Comparison of ENCODE assay signal across 6 cellular contexts in the genomic region with DNA sequence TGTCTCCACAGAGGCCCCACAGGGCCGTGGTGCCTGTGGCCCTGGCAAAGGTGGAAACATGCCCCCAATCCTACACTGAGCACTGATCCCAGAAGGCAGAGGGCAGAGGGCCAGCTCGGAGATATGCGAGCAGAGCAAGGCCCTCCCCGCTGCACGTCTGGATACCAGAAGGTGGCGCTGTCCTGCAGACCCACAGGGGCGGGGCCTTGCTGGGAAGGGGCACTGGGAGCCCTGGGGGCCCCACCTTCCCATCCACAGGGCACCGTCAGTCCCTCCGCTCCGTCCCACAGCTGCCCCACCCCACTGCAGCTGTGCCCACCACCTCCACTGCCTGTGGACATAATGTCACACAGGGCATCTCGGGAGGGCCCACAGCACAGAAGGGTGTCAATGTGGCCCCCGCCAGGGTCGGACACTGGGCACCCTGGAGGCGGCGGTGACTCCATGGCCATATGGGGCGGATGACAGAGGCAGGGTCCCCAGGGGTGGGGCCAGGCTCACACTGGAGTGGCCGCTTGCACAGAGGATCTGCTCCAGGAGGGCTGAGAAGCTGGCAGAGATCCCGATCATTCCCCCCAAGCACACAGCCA. TPM values are rescaled to one million over a fixed set of nuclear protein-coding genes. Genes with fewer than 3 reads are reported as not detected.
DNase-seq lines count a peak whose midpoint lies in the region; ATAC-seq and TF ChIP-seq lines count a peak whose summit lies in the region.

No MANE protein-coding gene starts in this region.

- H3K9me3 ChIP-seq in CD8-positive, alpha-beta T cell (ENCODE audit: low read length), result no peaks in the 10 kb centered on the region
- no peaks in the 10 kb centered on the region for H3K9me3 ChIP-seq in right lobe of liver

- H3K9me3 Mint-ChIP-seq in CD8-positive, alpha-beta T cell, result no peaks in the 10 kb centered on the region

- peak; percentile 41 for TF ChIP-seq CTCF in CD8-positive, alpha-beta T cell (IDR thresholded peaks at IDR 0.05)
- peak; percentile 46 to 59 (median 54) for TF ChIP-seq CTCF in right lobe of liver (IDR thresholded peaks at IDR 0.05)

- H3K27ac Mint-ChIP-seq in CD8-positive, alpha-beta T cell, result no peak overlapping the region

- peaks cover 10% of the 10 kb centered on the region for H3K4me1 ChIP-seq in CD8-positive, alpha-beta T cell (ENCODE audit: insufficient read depth, low read length)
- peaks cover 0 to 23% (median 7%) of the 10 kb centered on the region in 4 donors for H3K4me1 ChIP-seq in right lobe of liver

- no peak overlapping the region for H3K4me3 ChIP-seq in CD8-positive, alpha-beta T cell (ENCODE audit: low read depth, low read length)
- H3K4me3 ChIP-seq in right lobe of liver, result no peak overlapping the region

- H3K4me1 Mint-ChIP-seq in CD8-positive, alpha-beta T cell (ENCODE audit: low read depth), result peaks cover 17% of the 10 kb centered on the region

- POLR2A ChIA-PET in CD8-positive, alpha-beta T cell (lab: Charles Lee), result interaction anchor here (1.6 kb wide), 1 partner anchor 10 kb away, joined by 5 read pairs; the partner anchor contains the start of genes ATP5ME and MYL5

- H3K4me3 Mint-ChIP-seq in CD8-positive, alpha-beta T cell, result no peak overlapping the region

- peak in 1 of 7 experiments; percentile 35 for DNase-seq in CD8-positive, alpha-beta T cell
- peak; percentile 36 for DNase-seq in LoVo (ENCODE audit: low spot score)
- peak in 36 of 56 donors; percentile 14 to 77 (median 54) for DNase-seq in amygdala (lab: John Stamatoyannopoulos, UW)
- peak in 2 of 3 donors; percentile 52 to 67 for DNase-seq in right lobe of liver

- intact Hi-C loops in CD8-positive, alpha-beta T cell (cut with DNase I, micrococcal nuclease), result no loop called here
- intact Hi-C loops in right lobe of liver (cut with DNase I), result no loop called here

- no peak overlapping the region for H3K27ac ChIP-seq in CD8-positive, alpha-beta T cell (ENCODE audit: low read depth, low read length)
- H3K27ac ChIP-seq in right lobe of liver, result no peak overlapping the region

- H3K27me3 ChIP-seq in CD8-positive, alpha-beta T cell (ENCODE audit: insufficient read depth, low read length), result no peaks in the 10 kb centered on the region
- H3K27me3 ChIP-seq in right lobe of liver, result no peaks in the 10 kb centered on the region

- TF ChIP-seq POLR2A in right lobe of liver (IDR thresholded peaks at IDR 0.05), result no peak

- no peaks in the 10 kb centered on the region for H3K36me3 ChIP-seq in CD8-positive, alpha-beta T cell (ENCODE audit: insufficient read depth, low read length)
- no peaks in the 10 kb centered on the region for H3K36me3 ChIP-seq in right lobe of liver

- no CpG with 5 or more reads among the region's 18 CpGs for WGBS in right lobe of liver (ENCODE audit: insufficient coverage, low coverage, low lambda C conversion rate, missing lambda C conversion rate)

- peak; percentile 32 for ATAC-seq in CD8-positive, alpha-beta T cell
- ATAC-seq in right lobe of liver (peak in 3 of 4 donors; percentile 2 to 16 (median 6)), GM21367 (IDR thresholded peaks at IDR 0.05; ENCODE audit: unreplicated experiment) (no peak), HG03175 (IDR thresholded peaks at IDR 0.05; ENCODE audit: unreplicated experiment) (no peak)

- H3K27me3 Mint-ChIP-seq in CD8-positive, alpha-beta T cell (ENCODE audit: low read depth), result peaks cover 13% of the 10 kb centered on the region

- CTCF ChIA-PET in CD8-positive, alpha-beta T cell (lab: Charles Lee), result no interaction called here

- H3K36me3 Mint-ChIP-seq in CD8-positive, alpha-beta T cell, result no peaks in the 10 kb centered on the region

RNA-seq across cellular contexts. Expression of gene SLC49A3, which starts 4.9 kb away (rescaled TPM):
- total RNA-seq in CD8-positive, alpha-beta T cell, result under 1 TPM; 0.69 to 0.73 TPM
- total RNA-seq in right lobe of liver, result 1 to 10 TPM; 2.9 to 9.0 (median 5.2) TPM

RNA-seq across cellular contexts. Expression of gene MYL5, which starts 9.7 kb away (rescaled TPM):
- total RNA-seq in CD8-positive, alpha-beta T cell, result 10 to 100 TPM; 27.2 to 28.7 TPM
- 1 to 10 TPM; 6.9 to 9.2 (median 8.4) TPM for total RNA-seq in right lobe of liver

RNA-seq across cellular contexts. Expression of gene ATP5ME, which starts 10.0 kb away (rescaled TPM):
- total RNA-seq in CD8-positive, alpha-beta T cell, result 100 to 1,000 TPM; 113 to 114 TPM
- total RNA-seq in right lobe of liver, result 100 to 1,000 TPM in 4 of 6 experiments, 10 to 100 TPM in 2; 78.2 to 225 (median 162) TPM

RNA-seq across cellular contexts. Expression of gene PCGF3, which starts 21.6 kb away (rescaled TPM):
- total RNA-seq in CD8-positive, alpha-beta T cell, result 10 to 100 TPM; 39.1 to 39.5 TPM
- 10 to 100 TPM; 13.0 to 23.5 (median 14.7) TPM for total RNA-seq in right lobe of liver

RNA-seq across cellular contexts. Expression of gene PDE6B, which starts 58.7 kb away (rescaled TPM):
- total RNA-seq in CD8-positive, alpha-beta T cell, result 10 to 100 TPM; 10.3 to 10.4 TPM
- total RNA-seq in right lobe of liver, result 1 to 10 TPM in 1 of 6 experiments, under 1 TPM in 4, not detected in 1; 0.24 to 1.9 (median 0.76) TPM

Comparison
In these comparisons a context has a peak if more than half of its experiments do, and no peak if none do; other contexts are left out.
1. ATAC-seq: peak in CD8-positive, alpha-beta T cell (single experiment) and right lobe of liver (3 of 4); none in GM21367 (single experiment) and HG03175 (single experiment).